In the genomic region with DNA sequence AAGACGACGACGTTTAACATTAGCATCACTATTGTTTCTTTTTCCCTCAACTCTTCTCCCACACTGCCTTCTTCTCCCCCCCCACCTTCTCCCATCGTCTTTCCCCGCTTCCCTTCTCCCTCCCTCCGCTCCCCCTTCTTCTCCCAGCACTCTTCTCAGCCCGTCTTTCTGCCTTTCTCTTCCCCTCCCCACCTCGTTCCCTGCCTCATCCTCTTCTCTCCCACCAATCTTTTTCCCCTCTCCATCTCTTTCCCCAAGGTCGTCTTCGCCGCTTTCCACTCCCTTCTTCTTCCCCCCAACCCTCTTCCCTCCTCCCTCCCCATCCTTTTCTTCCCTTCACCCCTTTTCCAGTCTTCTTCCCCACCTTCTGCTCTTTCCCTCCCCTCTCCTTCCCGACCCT, we compare ENCODE assay signal across 10 cellular contexts. TPM values are rescaled to one million over a fixed set of nuclear protein-coding genes. Genes with fewer than 3 reads are reported as not detected.
A peak's percentile ranks its signal among the peaks of the same experiment; 100 is the strongest.
DNase-seq lines count a peak whose midpoint lies in the region; ATAC-seq, FAIRE-seq and TF ChIP-seq lines count a peak whose summit lies in the region.
"Not testable (repeated sequence)": the region's sequence is repeated elsewhere in the genome, so short reads cannot be mapped to it uniquely, and the experiment has no call there.
"Had no signal": no experiment of that assay in that cellular context is flagged by ENCODE, and none has a peak within 500 bp of the region (broad histone marks: within the 10 kb centered on the region; RNA-seq: fewer than 3 reads in every experiment).

No MANE protein-coding gene starts in this region.

- peak; percentile 3 to 32 for DNase-seq in A549 (ENCODE audit: low read depth in 1 of 2, low spot score in 1 of 2)
- peak; percentile 68 for DNase-seq in G401 (ENCODE audit: low spot score)
- not testable (repeated sequence) for DNase-seq in T-cell; activated naive CD8-positive, alpha-beta T cell treated with anti-CD3 and anti-CD28 coated beads, Interleukin-2, amount 10 ng/mL, durations not matched to agents 7 days and 5 days; epithelial cell of esophagus (ENCODE audit: low read depth); immature natural killer cell; prostate gland (ENCODE audit: low spot score)

- not testable (repeated sequence) for H4K20me1 ChIP-seq in Loucy (ENCODE audit: insufficient read depth, low read length, poor library complexity, severe bottlenecking)

- not testable (repeated sequence) for H3K27me3 ChIP-seq in Loucy (ENCODE audit: insufficient read depth, low read length, poor library complexity, severe bottlenecking); prostate gland (replicated peaks; ENCODE audit: insufficient read depth)

- H3F3A ChIP-seq in Loucy (ENCODE audit: low read depth), result not testable (repeated sequence)

- H3K9me2 ChIP-seq in Loucy (replicated peaks; ENCODE audit: low read depth, low read length), result not testable (repeated sequence)

- H3K4me2 ChIP-seq in A549 (peak overlapping the region; percentile 84), Loucy (ENCODE audit: low read depth, low read length, poor library complexity, severe bottlenecking) (peak overlapping the region; percentile 68)

- TF ChIP-seq RAD21 in A549 (conservative IDR thresholded peaks at IDR 0.05 in 1 of 2, IDR thresholded peaks at IDR 0.05 in 1 of 2), result not testable (repeated sequence)

- not testable (repeated sequence) for TF ChIP-seq CTCF in A549 (IDR thresholded peaks at IDR 0.05); Loucy (conservative IDR thresholded peaks at IDR 0.05; ENCODE audit: low read length); epithelial cell of esophagus (IDR thresholded peaks at IDR 0.05; ENCODE audit: insufficient read depth, low read depth, low read length, missing control alignments); prostate gland (IDR thresholded peaks at IDR 0.05)

- peaks cover 25% of the 10 kb centered on the region for H3K79me2 ChIP-seq in Loucy (ENCODE audit: insufficient read depth, low read length)

- in situ Hi-C loops in G401 (cut with HindIII; ENCODE audit: low sequenced_read_pairs), result not testable (repeated sequence)

- H3K4me1 ChIP-seq in A549, result peaks cover 16% of the 10 kb centered on the region
- not testable (repeated sequence) for H3K4me1 ChIP-seq in Loucy (ENCODE audit: insufficient read depth, low read length, poor library complexity, severe bottlenecking); prostate gland (replicated peaks)

- H3K4me3 ChIP-seq in A549 (peak overlapping the region; percentile 41), Loucy (ENCODE audit: low read length, poor library complexity, severe bottlenecking) (peak overlapping the region; percentile 74), epithelial cell of esophagus (ENCODE audit: low read length) (peak overlapping the region; percentile 54), prostate gland (peak overlapping the region; percentile 5 to 44)

- peak; percentile 25 to 27; a peak in 4 of 6 replicates for ATAC-seq in A549
- ATAC-seq in T-cell (replicated peaks in 1 of 4); activated naive CD8-positive, alpha-beta T cell treated with anti-CD3 and anti-CD28 coated beads, Interleukin-2, amount 10 ng/mL, durations not matched to agents 7 days and 5 days (ENCODE audit: low read depth): not testable (repeated sequence)

- H3K36me3 Mint-ChIP-seq in T-cell; activated naive CD8-positive, alpha-beta T cell treated with anti-CD3 and anti-CD28 coated beads, Interleukin-2, amount 10 ng/mL, durations not matched to agents 7 days and 5 days; immature natural killer cell: not testable (repeated sequence)

- not testable (repeated sequence) for TF ChIP-seq POLR2A in A549 (IDR thresholded peaks at IDR 0.05; ENCODE audit: low read length); prostate gland (IDR thresholded peaks at IDR 0.05)

- H3K36me3 ChIP-seq in Loucy (ENCODE audit: insufficient read depth, low read length); prostate gland: not testable (repeated sequence)

- intact Hi-C loops in prostate gland (cut with DNase I), result not testable (repeated sequence)

- WGBS in A549 (ENCODE audit: missing lambda C conversion rate), result 8% methylated on average over 5 of the region's 12 CpGs
- WGBS in prostate gland, result 2% methylated on average over 12 of the region's 12 CpGs

- H3K9me3 Mint-ChIP-seq in T-cell; activated naive CD8-positive, alpha-beta T cell treated with anti-CD3 and anti-CD28 coated beads, Interleukin-2, amount 10 ng/mL, durations not matched to agents 7 days and 5 days; immature natural killer cell: not testable (repeated sequence)

- H3K27ac ChIP-seq in A549, result peak overlapping the region; percentile 55 to 81
- H3K27ac ChIP-seq in prostate gland, result not testable (repeated sequence)

- H3K4me1 Mint-ChIP-seq in T-cell (peaks cover 19 to 34% (median 28%) of the 10 kb centered on the region in 3 donors), immature natural killer cell (peaks cover 23 to 34% of the 10 kb centered on the region in 2 donors)
- H3K4me1 Mint-ChIP-seq in activated naive CD8-positive, alpha-beta T cell treated with anti-CD3 and anti-CD28 coated beads, Interleukin-2, amount 10 ng/mL, durations not matched to agents 7 days and 5 days, result peaks cover 22% of the 10 kb centered on the region

- peak overlapping the region; percentile 97 for H3K9ac ChIP-seq in Loucy (ENCODE audit: low read depth, low read length, poor library complexity, severe bottlenecking)

- not testable (repeated sequence) for H2AFZ ChIP-seq in Loucy (ENCODE audit: low read length)

- FAIRE-seq in A549 (lab: Jason Lieb, UNC), result not testable (repeated sequence)

- H3K27me3 Mint-ChIP-seq in T-cell; activated naive CD8-positive, alpha-beta T cell treated with anti-CD3 and anti-CD28 coated beads, Interleukin-2, amount 10 ng/mL, durations not matched to agents 7 days and 5 days; immature natural killer cell (ENCODE audit: low read depth in 3 of 3): not testable (repeated sequence)

- TF ChIP-seq EP300 in A549 (IDR thresholded peaks at IDR 0.05), result not testable (repeated sequence)

- CTCF ChIA-PET in A549 (lab: Yijun Ruan, JAX); T-cell (lab: Charles Lee): not testable (repeated sequence)

- not testable (repeated sequence) for H3K9me3 ChIP-seq in A549; Loucy (ENCODE audit: insufficient read depth, low read depth, low read length); prostate gland

- H3K4me3 Mint-ChIP-seq in T-cell (peak overlapping the region; percentile 85 to 97 (median 89)), immature natural killer cell (peak overlapping the region; percentile 79 to 99 (median 93))
- H3K4me3 Mint-ChIP-seq in activated naive CD8-positive, alpha-beta T cell treated with anti-CD3 and anti-CD28 coated beads, Interleukin-2, amount 10 ng/mL, durations not matched to agents 7 days and 5 days, result peak overlapping the region; percentile 98

- POLR2A ChIA-PET in A549 (lab: Yijun Ruan, JAX); T-cell (lab: Charles Lee); activated naive CD8-positive, alpha-beta T cell treated with anti-CD3 and anti-CD28 coated beads, Interleukin-2, amount 10 ng/mL, durations not matched to agents 7 days and 5 days (lab: Charles Lee): not testable (repeated sequence)

- peak overlapping the region; percentile 71 to 77 for H3K27ac Mint-ChIP-seq in T-cell
- H3K27ac Mint-ChIP-seq in activated naive CD8-positive, alpha-beta T cell treated with anti-CD3 and anti-CD28 coated beads, Interleukin-2, amount 10 ng/mL, durations not matched to agents 7 days and 5 days, result peak overlapping the region; percentile 58
- peak overlapping the region; percentile 70 to 92 (median 80) for H3K27ac Mint-ChIP-seq in immature natural killer cell

RNA-seq across cellular contexts. Expression of a gene that starts 33.2 kb away (rescaled TPM):
- polyA plus RNA-seq in A549 (2011; rRNA removed), result not detected in 2 replicates
- polyA plus RNA-seq in A549 (2012; cell fraction: cytosol; rRNA removed), result 0.01 TPM in 1 of 2 replicates, not detected in the other
- 0.27 and 0.30 TPM in 2 replicates for polyA plus RNA-seq in A549 (2012; cell fraction: nucleus; rRNA removed)
- polyA plus RNA-seq in A549 (2017; fragmentation: RNase III; extraction: RNeasy Plus Mini Kit Qiagen cat#74134 plus additional on column Dnase treatment), result 0.05 to 0.07 TPM in 2 of 3 replicates, not detected in the other
- not detected in 2 replicates for polyA minus RNA-seq in A549 (2011; rRNA and poly(A)+ RNA removed)
- total RNA-seq in G401 (2014; rRNA removed; shearing (Covaris generic)), result not detected in 2 replicates
- not detected for total RNA-seq in T-cell
- not detected for total RNA-seq in activated naive CD8-positive, alpha-beta T cell treated with anti-CD3 and anti-CD28 coated beads, Interleukin-2, amount 10 ng/mL, durations not matched to agents 7 days and 5 days
- not detected for polyA plus RNA-seq in immature natural killer cell
- total RNA-seq in prostate gland, result 1 to 10 TPM; 1.6 to 1.7 TPM
- total RNA-seq: dermis blood vessel endothelial cell, myocyte had no signal

RNA-seq across cellular contexts. Expression of a gene that starts 47.4 kb away (rescaled TPM):
- polyA plus RNA-seq in A549 (2011; rRNA removed), result 38.7 and 43.2 TPM in 2 replicates
- polyA plus RNA-seq in A549 (2012; cell fraction: cytosol; rRNA removed), result 56.9 and 67.4 TPM in 2 replicates
- 71.9 and 91.1 TPM in 2 replicates for polyA plus RNA-seq in A549 (2012; cell fraction: nucleus; rRNA removed)
- 58.3 to 66.1 TPM (median 62.1 TPM) in 3 replicates for polyA plus RNA-seq in A549 (2017; fragmentation: RNase III; extraction: RNeasy Plus Mini Kit Qiagen cat#74134 plus additional on column Dnase treatment)
- 39.3 and 48.6 TPM in 2 replicates for polyA minus RNA-seq in A549 (2011; rRNA and poly(A)+ RNA removed)
- 71.6 and 81.5 TPM in 2 replicates for total RNA-seq in G401 (2014; rRNA removed; shearing (Covaris generic))
- 10 to 100 TPM in 3 of 5 donors, 1 to 10 TPM in 2; 8.3 to 14.7 (median 13.1) TPM for total RNA-seq in T-cell
- 10 to 100 TPM; 45.4 to 48.1 TPM for total RNA-seq in activated naive CD8-positive, alpha-beta T cell treated with anti-CD3 and anti-CD28 coated beads, Interleukin-2, amount 10 ng/mL, durations not matched to agents 7 days and 5 days
- polyA plus RNA-seq in immature natural killer cell, result 10 to 100 TPM; 16.0 to 38.8 (median 29.1) TPM
- total RNA-seq in prostate gland, result 10 to 100 TPM; 31.6 to 43.0 TPM
